Comparison of ENCODE assay signal across 8 cellular contexts in genomic region chr11:108467091-108467823, GRCh38. TPM values are rescaled to one million over a fixed set of nuclear protein-coding genes. Genes with fewer than 3 reads are reported as not detected.
DNase-seq lines count a peak whose midpoint lies in the region; ATAC-seq and TF ChIP-seq lines count a peak whose summit lies in the region.

Gene C11orf65 (minus strand): TSS chr11:108467529. CDS start chr11:108461559, 5,970 bp downstream.

- H3K4me3 ChIP-seq in lung = peak within 1 kb of the TSS; percentile 63

- 0 to 1% methylated on average over 35 of the region's 35 CpGs for WGBS in lung, 2 donors

- no peaks in the 10 kb centered on the region for H3K27me3 ChIP-seq in lung (ENCODE audit: control insufficient read depth, insufficient read depth)

- H3K4me1 ChIP-seq in lung (ENCODE audit: control insufficient read depth in 2 of 2, insufficient read depth in 2 of 2, low read length in 2 of 2) = peaks cover 0 to 2% of the 10 kb centered on the region in 2 donors

- TF ChIP-seq CTCF in GM20000 (IDR thresholded peaks at IDR 0.05; ENCODE audit: extremely low read depth, missing control alignments) (no peak), lung (IDR thresholded peaks at IDR 0.05; ENCODE audit: control extremely low read depth, extremely low read depth) (no peak)

- peak; percentile 99 for ATAC-seq in lung (ENCODE audit: insufficient read depth, low FRiP score)

- peak; percentile 97 for DNase-seq in COLO668 (lab: John Stamatoyannopoulos, UW; ENCODE audit: unreplicated experiment)
- peak; percentile 89 for DNase-seq in GM20000 (ENCODE audit: low spot score)
- peak; percentile 61 for DNase-seq in HS-5 (ENCODE audit: low read depth)
- DNase-seq in NK-92 (lab: John Stamatoyannopoulos, UW; ENCODE audit: unreplicated experiment) = peak; percentile 68
- DNase-seq in activated CD8-positive, alpha-beta memory T cell treated with anti-CD3 and anti-CD28 coated beads for 24 hours = peak; percentile 98
- DNase-seq in effector CD8-positive, alpha-beta T cell (lab: John Stamatoyannopoulos, UW) = peak; percentile 91
- DNase-seq in lung (ENCODE audit: low spot score) = peak; percentile 96
- peak; percentile 90 to 93 (median 91) for DNase-seq in stimulated activated CD4-positive, alpha-beta T cell treated with anti-CD3 and anti-CD28 coated beads, TNF-alpha, amount 100 ng/mL, for 24 hours (ENCODE audit: low read depth in 3 of 3)

- no peaks in the 10 kb centered on the region for H3K36me3 ChIP-seq in lung (ENCODE audit: control insufficient read depth in 2 of 2, insufficient read depth in 2 of 2, low read length in 2 of 2)

- no peaks in the 10 kb centered on the region for H3K9me3 ChIP-seq in lung (ENCODE audit: control insufficient read depth in 2 of 2, insufficient read depth in 1 of 2, low read length in 1 of 2)

- peak within 1 kb of the TSS; percentile 88 to 99 for H3K27ac ChIP-seq in lung (ENCODE audit: low read depth in 1 of 2, low read length in 1 of 2)

RNA-seq across cellular contexts. Expression of gene C11orf65, which starts in this region (rescaled TPM):
- 1 to 10 TPM in 1 of 2 donors, under 1 TPM in 1; 0.49 to 3.3 TPM for total RNA-seq in lung
- under 1 TPM; 0.33 to 0.49 TPM for polyA plus RNA-seq in lung

Comparison
In these comparisons a context has a peak if more than half of its experiments do, and no peak if none do; other contexts are left out.
1. Peak in every context shown above with its lines: DNase-seq, ATAC-seq, H3K4me3 ChIP-seq and H3K27ac ChIP-seq.